10 cellular contexts compared by ENCODE assay signal in the genomic region with DNA sequence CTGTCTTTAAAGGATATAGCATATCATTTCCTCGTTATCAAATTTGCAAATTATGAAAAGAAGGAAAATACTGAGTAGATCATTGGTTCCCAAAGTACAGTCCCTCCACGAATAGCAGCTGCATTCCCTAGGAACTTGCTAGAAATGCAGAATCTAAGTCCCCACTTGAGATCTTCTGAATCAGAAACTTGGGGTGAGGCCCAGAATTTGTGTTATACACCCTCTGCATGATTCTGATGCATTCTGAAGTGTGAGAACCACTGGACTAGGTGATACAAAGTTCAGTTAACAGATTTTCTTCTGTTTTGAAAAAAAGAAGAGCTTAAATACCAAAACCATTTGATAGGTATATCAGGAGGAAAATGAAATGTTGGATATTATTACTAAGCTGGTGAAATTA.
DNase-seq lines count a peak whose midpoint lies in the region; FAIRE-seq and TF ChIP-seq lines count a peak whose summit lies in the region.
"Had no signal": no experiment of that assay in that cellular context is flagged by ENCODE, and none has a peak within 500 bp of the region (broad histone marks: within the 10 kb centered on the region; RNA-seq: fewer than 3 reads in every experiment).

No MANE protein-coding gene starts in this region.

- H3K9me3 ChIP-seq in SJCRH30 (replicated peaks), result no peaks in the 10 kb centered on the region
- no peaks in the 10 kb centered on the region for H3K9me3 ChIP-seq in HAP-1

- H3K27ac Mint-ChIP-seq in brain, result peak overlapping the region in 3 of 5 experiments; percentile 54 to 89 (median 88)
- H3K27ac Mint-ChIP-seq in mesothelial cell of epicardium, result peak overlapping the region; percentile 72

- in situ Hi-C loops in HAP-1 (cut with MboI; ENCODE audit: low sequenced_read_pairs), result no loop called here

- peaks cover 60% of the 10 kb centered on the region for H3K4me1 Mint-ChIP-seq in brain
- peaks cover 31% of the 10 kb centered on the region for H3K4me1 Mint-ChIP-seq in mesothelial cell of epicardium

- H3K27me3 Mint-ChIP-seq in brain, result no peaks in the 10 kb centered on the region
- H3K27me3 Mint-ChIP-seq in mesothelial cell of epicardium (ENCODE audit: low read depth), result no peaks in the 10 kb centered on the region

- TF ChIP-seq POLR2A in H54 (IDR thresholded peaks at IDR 0.05; ENCODE audit: low read depth, low read length), result no peak

- H3K4me3 ChIP-seq in AG04449 (ENCODE audit: low read depth, low read length), result no peak overlapping the region
- no peak overlapping the region for H3K4me3 ChIP-seq in SJCRH30
- no peak overlapping the region for H3K4me3 ChIP-seq in HAP-1
- H3K4me3 ChIP-seq: dorsolateral prefrontal cortex had no signal

- no peak overlapping the region for H3K27ac ChIP-seq in SJCRH30
- H3K27ac ChIP-seq: parathyroid adenoma had no signal

- H3K36me3 ChIP-seq in SJCRH30, result no peaks in the 10 kb centered on the region
- H3K36me3 ChIP-seq in HAP-1 (replicated peaks), result no peaks in the 10 kb centered on the region

- H3K9me3 Mint-ChIP-seq in brain (peaks cover 0 to 2% (median 0%) of the 10 kb centered on the region in 5 experiments), mesothelial cell of epicardium (no peaks in the 10 kb centered on the region)

- CTCF ChIA-PET in AG04449 (lab: Yijun Ruan, JAX), result interaction anchor here (0.8 to 3.1 kb wide), 4 partner anchors 11 to 525 kb away, joined by 3 to 9 read pairs (median 4); no protein-coding TSS in a partner anchor

- H3K27me3 ChIP-seq in SJCRH30 (no peaks in the 10 kb centered on the region), HAP-1 (ENCODE audit: low read depth) (no peaks in the 10 kb centered on the region)
- H3K27me3 ChIP-seq: dorsolateral prefrontal cortex had no signal

- DNase-seq in AG04449 (ENCODE audit: low read depth, low spot score) (peak; percentile 57), H54 (ENCODE audit: insufficient read length, low spot score) (no peak), mesothelial cell of epicardium (ENCODE audit: low spot score in 2 of 2, unreplicated experiment in 2 of 2) (no peak), Kasumi-1 (lab: John Stamatoyannopoulos, UW) (no peak), NCI-H510A treated with DMSO at 0.1 percent for 48 hours (lab: John Stamatoyannopoulos, UW) (no peak), SJCRH30 (no peak), HAP-1 (ENCODE audit: low spot score in 2 of 2) (no peak)

- H3K36me3 Mint-ChIP-seq in brain (peaks cover 2% of the 10 kb centered on the region), mesothelial cell of epicardium (no peaks in the 10 kb centered on the region)

- FAIRE-seq in H54 (lab: Jason Lieb, UNC), result peak; percentile 83

- H3K4me3 Mint-ChIP-seq in brain (peak overlapping the region in 1 of 5 experiments; percentile 48), mesothelial cell of epicardium (no peak overlapping the region)

- no peak for TF ChIP-seq CTCF in AG04449 (IDR thresholded peaks at IDR 0.05; ENCODE audit: insufficient read depth, low read length, missing control alignments)
- TF ChIP-seq CTCF in brain (conservative IDR thresholded peaks at IDR 0.05), result no peak
- no peak for TF ChIP-seq CTCF in mesothelial cell of epicardium (IDR thresholded peaks at IDR 0.05; ENCODE audit: unreplicated experiment)

- H3K4me1 ChIP-seq in SJCRH30, result no peaks in the 10 kb centered on the region
- no peaks in the 10 kb centered on the region for H3K4me1 ChIP-seq in HAP-1
- H3K4me1 ChIP-seq: parathyroid adenoma had no signal

- POLR2A ChIA-PET in AG04449 (lab: Yijun Ruan, JAX), result interaction anchor here (0.6 kb wide), 1 partner anchor 56 kb away, joined by 3 read pairs; no protein-coding TSS in a partner anchor
